Comparison of ENCODE assay signal across 8 cellular contexts in genomic region chr11:6234314-6235031, GRCh38. TPM values are rescaled to one million over a fixed set of nuclear protein-coding genes. Genes with fewer than 3 reads are reported as not detected.
A peak's percentile ranks its signal among the peaks of the same experiment; 100 is the strongest.
DNase-seq lines count a peak whose midpoint lies in the region; ATAC-seq, FAIRE-seq and TF ChIP-seq lines count a peak whose summit lies in the region.

FHIP1B (minus strand) TSS chr11:6234636; CDS start chr11:6224516, 10,120 bp downstream.

- H3K27me3 ChIP-seq in Loucy (ENCODE audit: insufficient read depth, low read length, poor library complexity, severe bottlenecking), result no peaks in the 10 kb centered on the region

- peak within 1 kb of the TSS; percentile 92 for H3K4me2 ChIP-seq in Loucy (ENCODE audit: low read depth, low read length, poor library complexity, severe bottlenecking)

- peak within 1 kb of the TSS; percentile 99 for H3K4me3 Mint-ChIP-seq in natural killer cell treated with Interleukin-12 subunit alpha and Interleukin-12 subunit beta and Interleukin-15 and Interleukin-18, amount 100 ng/mL, for 72 hours
- H3K4me3 Mint-ChIP-seq in stimulated activated naive CD8-positive, alpha-beta T cell treated with anti-CD3 and anti-CD28 coated beads, Interleukin-15, Interleukin-2, amounts not matched to agents 100 ng/mL and 50 ng/mL, for 24 hours, result peak within 1 kb of the TSS; percentile 98

- peaks cover 26% of the 10 kb centered on the region; the same call in 1 of the 2 replicates for H3K79me2 ChIP-seq in Loucy (ENCODE audit: insufficient read depth, low read length)

- peaks cover 22% of the 10 kb centered on the region for H4K20me1 ChIP-seq in Loucy (ENCODE audit: insufficient read depth, low read length, poor library complexity, severe bottlenecking)

- H3K4me1 Mint-ChIP-seq in natural killer cell treated with Interleukin-12 subunit alpha and Interleukin-12 subunit beta and Interleukin-15 and Interleukin-18, amount 100 ng/mL, for 72 hours (ENCODE audit: low read depth in 2 of 2), result peaks cover 43 to 53% of the 10 kb centered on the region in 2 donors
- peaks cover 37% of the 10 kb centered on the region for H3K4me1 Mint-ChIP-seq in stimulated activated naive CD8-positive, alpha-beta T cell treated with anti-CD3 and anti-CD28 coated beads, Interleukin-15, Interleukin-2, amounts not matched to agents 100 ng/mL and 50 ng/mL, for 24 hours (ENCODE audit: low read depth)

- no peaks in the 10 kb centered on the region for H3K36me3 Mint-ChIP-seq in natural killer cell treated with Interleukin-12 subunit alpha and Interleukin-12 subunit beta and Interleukin-15 and Interleukin-18, amount 100 ng/mL, for 72 hours
- H3K36me3 Mint-ChIP-seq in stimulated activated naive CD8-positive, alpha-beta T cell treated with anti-CD3 and anti-CD28 coated beads, Interleukin-15, Interleukin-2, amounts not matched to agents 100 ng/mL and 50 ng/mL, for 24 hours (ENCODE audit: low read depth), result peaks cover 5% of the 10 kb centered on the region

- H2AFZ ChIP-seq in Loucy (ENCODE audit: low read length), result peak within 1 kb of the TSS; percentile 86

- H3K27me3 Mint-ChIP-seq in natural killer cell treated with Interleukin-12 subunit alpha and Interleukin-12 subunit beta and Interleukin-15 and Interleukin-18, amount 100 ng/mL, for 72 hours, result no peaks in the 10 kb centered on the region
- H3K27me3 Mint-ChIP-seq in stimulated activated naive CD8-positive, alpha-beta T cell treated with anti-CD3 and anti-CD28 coated beads, Interleukin-15, Interleukin-2, amounts not matched to agents 100 ng/mL and 50 ng/mL, for 24 hours, result no peaks in the 10 kb centered on the region

- H3K9me3 Mint-ChIP-seq in natural killer cell treated with Interleukin-12 subunit alpha and Interleukin-12 subunit beta and Interleukin-15 and Interleukin-18, amount 100 ng/mL, for 72 hours, result no peaks in the 10 kb centered on the region
- no peaks in the 10 kb centered on the region for H3K9me3 Mint-ChIP-seq in stimulated activated naive CD8-positive, alpha-beta T cell treated with anti-CD3 and anti-CD28 coated beads, Interleukin-15, Interleukin-2, amounts not matched to agents 100 ng/mL and 50 ng/mL, for 24 hours

- peak; percentile 97 for ATAC-seq in natural killer cell treated with Interleukin-12 subunit alpha and Interleukin-12 subunit beta and Interleukin-15 and Interleukin-18, amount 100 ng/mL, for 72 hours

- FAIRE-seq in H54 (lab: Jason Lieb, UNC), result peak; percentile 92

- peak within 1 kb of the TSS; percentile 92 to 93 for H3K27ac Mint-ChIP-seq in natural killer cell treated with Interleukin-12 subunit alpha and Interleukin-12 subunit beta and Interleukin-15 and Interleukin-18, amount 100 ng/mL, for 72 hours
- H3K27ac Mint-ChIP-seq in stimulated activated naive CD8-positive, alpha-beta T cell treated with anti-CD3 and anti-CD28 coated beads, Interleukin-15, Interleukin-2, amounts not matched to agents 100 ng/mL and 50 ng/mL, for 24 hours, result peak within 1 kb of the TSS; percentile 90

- peak within 1 kb of the TSS; percentile 78 for H3K9ac ChIP-seq in Loucy (ENCODE audit: low read depth, low read length, poor library complexity, severe bottlenecking)

- DNase-seq in EL (peak; percentile 100), H54 (ENCODE audit: insufficient read length, low spot score) (peak; percentile 98), SHP77 (lab: John Stamatoyannopoulos, UW) (peak; percentile 93), fibroblast of pulmonary artery (ENCODE audit: low read depth) (peak; percentile 100)
- peak; percentile 100 for DNase-seq in activated effector memory CD4-positive, alpha-beta T cell treated with Interleukin-2 at 50 U/mL for 16 hours
- peak; percentile 100 for DNase-seq in natural killer cell treated with Interleukin-12 subunit alpha and Interleukin-12 subunit beta and Interleukin-15 and Interleukin-18, amount 100 ng/mL, for 72 hours (ENCODE audit: low spot score)

- H3F3A ChIP-seq in Loucy (ENCODE audit: low read depth), result no peaks in the 10 kb centered on the region

- no peaks in the 10 kb centered on the region for H3K36me3 ChIP-seq in Loucy (ENCODE audit: insufficient read depth, low read length)

- peaks cover 28% of the 10 kb centered on the region for H3K4me1 ChIP-seq in Loucy (ENCODE audit: insufficient read depth, low read length, poor library complexity, severe bottlenecking)

- peak within 1 kb of the TSS; percentile 92 for H3K4me3 ChIP-seq in Loucy (ENCODE audit: low read length, poor library complexity, severe bottlenecking)
- H3K4me3 ChIP-seq in fibroblast of pulmonary artery (replicated peaks; ENCODE audit: low read depth, low read length), result peak within 1 kb of the TSS; percentile 97

- TF ChIP-seq POLR2A in H54 (IDR thresholded peaks at IDR 0.05; ENCODE audit: low read depth, low read length), result peak; percentile 90

- TF ChIP-seq CTCF in Loucy (conservative IDR thresholded peaks at IDR 0.05; ENCODE audit: low read length) (no peak), fibroblast of pulmonary artery (IDR thresholded peaks at IDR 0.05; ENCODE audit: low read length, missing control alignments) (no peak)

- no peaks in the 10 kb centered on the region for H3K9me3 ChIP-seq in Loucy (ENCODE audit: insufficient read depth, low read depth, low read length)

- no peaks in the 10 kb centered on the region for H3K9me2 ChIP-seq in Loucy (replicated peaks; ENCODE audit: low read depth, low read length)

RNA-seq across cellular contexts. Expression of gene FHIP1B, which starts in this region (rescaled TPM):
- total RNA-seq in natural killer cell treated with Interleukin-12 subunit alpha and Interleukin-12 subunit beta and Interleukin-15 and Interleukin-18, amount 100 ng/mL, for 72 hours, result 10 to 100 TPM; 45.6 to 52.2 TPM

Comparison
In these comparisons a context has a peak if more than half of its experiments do, and no peak if none do; other contexts are left out.
1. Peak in every context shown above with its lines: DNase-seq, ATAC-seq and H3K4me3 ChIP-seq.